In the genomic region with DNA sequence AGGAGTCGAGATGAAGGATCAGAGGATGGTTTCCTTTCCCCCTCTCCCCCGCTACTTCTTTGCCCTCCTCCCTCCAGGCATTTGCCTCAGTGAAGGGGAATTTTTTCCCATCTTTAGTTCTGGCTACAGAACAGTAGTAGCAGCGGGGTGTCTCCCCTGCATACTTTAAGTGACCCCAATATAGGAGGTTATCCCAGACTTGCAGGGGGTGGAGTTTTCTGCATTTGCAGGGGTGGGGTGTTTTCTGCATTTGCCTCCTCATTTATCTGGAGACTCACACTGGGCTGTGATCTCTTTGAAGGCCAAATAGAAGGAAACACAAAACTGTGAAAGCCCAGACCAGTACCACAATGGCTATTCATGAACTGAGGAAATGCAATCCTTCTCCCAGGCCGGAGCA, we compare ENCODE assay signal across 24 cellular contexts.
"Had no signal": no experiment of that assay in that cellular context is flagged by ENCODE, and none has a peak within 500 bp of the region (broad histone marks: within the 10 kb centered on the region; RNA-seq: fewer than 3 reads in every experiment).

No MANE protein-coding gene starts in this region.

- H3K36me3 Mint-ChIP-seq: memory B cell; mesothelial cell of epicardium; naive thymus-derived CD4-positive, alpha-beta T cell; stimulated activated memory B cell treated with anti-CD40 and anti-IgM and Interleukin-4, amounts not matched to agents 10 μg/mL and 1 μg/mL and 100 μg/mL, for 72 hours; type B pancreatic cell had no signal

- H3K27me3 ChIP-seq: cardiac muscle cell, right atrium auricular region, sigmoid colon, testis, tibial artery had no signal

- H3K9me3 Mint-ChIP-seq: memory B cell; mesothelial cell of epicardium; naive thymus-derived CD4-positive, alpha-beta T cell; nephron; stimulated activated memory B cell treated with anti-CD40 and anti-IgM and Interleukin-4, amounts not matched to agents 10 μg/mL and 1 μg/mL and 100 μg/mL, for 72 hours; type B pancreatic cell had no signal

- H3K27ac Mint-ChIP-seq: memory B cell; mesothelial cell of epicardium; naive thymus-derived CD4-positive, alpha-beta T cell; stimulated activated memory B cell treated with anti-CD40 and anti-IgM and Interleukin-4, amounts not matched to agents 10 μg/mL and 1 μg/mL and 100 μg/mL, for 72 hours; type B pancreatic cell had no signal

- DNase-seq: effector CD8-positive, alpha-beta T cell; erythroblast; esophagus squamous epithelium; foreskin melanocyte; head of caudate nucleus; kidney glomerular epithelial cell; left colon; naive thymus-derived CD4-positive, alpha-beta T cell; nucleus accumbens; sigmoid colon; stimulated activated CD4-positive, alpha-beta T cell treated with anti-CD3 and anti-CD28 coated beads, Interleukin-4, amount 100 ng/mL, for 4 hours; stimulated activated naive CD8-positive, alpha-beta T cell treated with anti-CD3 and anti-CD28 coated beads, Interleukin-15, Interleukin-2, amounts not matched to agents 100 U/mL and 50 U/mL, for 24 hours; substantia nigra; testis; tibial artery had no signal

- H3K4me3 ChIP-seq: cardiac muscle cell, esophagus squamous epithelium, lung, prostate gland, right atrium auricular region, sigmoid colon, testis, tibial artery had no signal

- H3K4me1 Mint-ChIP-seq: memory B cell; naive thymus-derived CD4-positive, alpha-beta T cell; stimulated activated memory B cell treated with anti-CD40 and anti-IgM and Interleukin-4, amounts not matched to agents 10 μg/mL and 1 μg/mL and 100 μg/mL, for 72 hours had no signal

- ATAC-seq: left colon; naive thymus-derived CD4-positive, alpha-beta T cell; stimulated activated memory B cell treated with anti-CD40 and anti-IgM and Interleukin-4, amounts not matched to agents 10 μg/mL and 1 μg/mL and 100 μg/mL, for 72 hours; stimulated activated naive CD8-positive, alpha-beta T cell treated with anti-CD3 and anti-CD28 coated beads, Interleukin-15, Interleukin-2, amounts not matched to agents 100 U/mL and 50 U/mL, for 24 hours had no signal

- H3K4me3 Mint-ChIP-seq: memory B cell; mesothelial cell of epicardium; naive thymus-derived CD4-positive, alpha-beta T cell; nephron; stimulated activated memory B cell treated with anti-CD40 and anti-IgM and Interleukin-4, amounts not matched to agents 10 μg/mL and 1 μg/mL and 100 μg/mL, for 72 hours; type B pancreatic cell had no signal

- H3K36me3 ChIP-seq: cardiac muscle cell, esophagus squamous epithelium, prostate gland, right atrium auricular region, sigmoid colon, tibial artery had no signal
